ENCODE assay signal across 1 cellular context in genomic region chr5:33936004-33936380, GRCh38.
A peak's percentile ranks its signal among the peaks of the same experiment; 100 is the strongest.
TF ChIP-seq lines count a peak whose summit lies in the region.

No MANE protein-coding gene starts in this region.

TF ChIP-seq in K562, 482 proteins besides CTCF, POLR2A, EP300 and RAD21 (continues in another document):
- TF ChIP-seq IRF1 (CRISPR knock-in tag; IDR thresholded peaks at IDR 0.05; ENCODE audit: borderline replicate concordance), result no peak
- no peak for TF ChIP-seq TCFL5 (CRISPR knock-in tag; conservative IDR thresholded peaks at IDR 0.05)
- no peak for TF ChIP-seq ZKSCAN1 (IDR thresholded peaks at IDR 0.05; ENCODE audit: low read depth, low read length)
- no peak for TF ChIP-seq ZNF583 (CRISPR knock-in tag; IDR thresholded peaks at IDR 0.05)
- no peak for TF ChIP-seq SREBF1 (IDR thresholded peaks at IDR 0.05; ENCODE audit: borderline replicate concordance, low read depth, low read length)
- no peak for TF ChIP-seq NCOR1 (IDR thresholded peaks at IDR 0.05)
- no peak for TF ChIP-seq SAFB2 (IDR thresholded peaks at IDR 0.05; ENCODE audit: borderline replicate concordance, low read depth, low read length, severe bottlenecking)
- TF ChIP-seq, protein P1, sequence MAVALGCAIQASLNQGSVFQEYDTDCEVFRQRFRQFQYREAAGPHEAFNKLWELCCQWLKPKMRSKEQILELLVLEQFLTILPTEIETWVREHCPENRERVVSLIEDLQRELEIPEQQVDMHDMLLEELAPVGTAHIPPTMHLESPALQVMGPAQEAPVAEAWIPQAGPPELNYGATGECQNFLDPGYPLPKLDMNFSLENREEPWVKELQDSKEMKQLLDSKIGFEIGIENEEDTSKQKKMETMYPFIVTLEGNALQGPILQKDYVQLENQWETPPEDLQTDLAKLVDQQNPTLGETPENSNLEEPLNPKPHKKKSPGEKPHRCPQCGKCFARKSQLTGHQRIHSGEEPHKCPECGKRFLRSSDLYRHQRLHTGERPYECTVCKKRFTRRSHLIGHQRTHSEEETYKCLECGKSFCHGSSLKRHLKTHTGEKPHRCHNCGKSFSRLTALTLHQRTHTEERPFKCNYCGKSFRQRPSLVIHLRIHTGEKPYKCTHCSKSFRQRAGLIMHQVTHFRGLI (CRISPR knock-in tag; IDR thresholded peaks at IDR 0.05), result no peak
- peak; percentile 90 for TF ChIP-seq MIER1 (IDR thresholded peaks at IDR 0.05; ENCODE audit: low read depth)
- no peak for TF ChIP-seq PHB (CRISPR knock-in tag; IDR thresholded peaks at IDR 0.05)
- TF ChIP-seq GABPB2 (CRISPR knock-in tag; conservative IDR thresholded peaks at IDR 0.05), result no peak
- no peak for TF ChIP-seq SNRNP70 (optimal IDR thresholded peaks at IDR 0.05; ENCODE audit: low read depth, low read length)
- no peak for TF ChIP-seq GTF2A2 (tag; IDR thresholded peaks at IDR 0.05)
- TF ChIP-seq POLR3G (IDR thresholded peaks at IDR 0.05; ENCODE audit: extremely low read depth, insufficient read length, insufficient replicate concordance), result no peak
- TF ChIP-seq SRSF3 (IDR thresholded peaks at IDR 0.05; ENCODE audit: insufficient read depth, low read length), result no peak
- TF ChIP-seq ZNF140 (CRISPR knock-in tag; IDR thresholded peaks at IDR 0.05), result no peak
- TF ChIP-seq, protein P2, sequence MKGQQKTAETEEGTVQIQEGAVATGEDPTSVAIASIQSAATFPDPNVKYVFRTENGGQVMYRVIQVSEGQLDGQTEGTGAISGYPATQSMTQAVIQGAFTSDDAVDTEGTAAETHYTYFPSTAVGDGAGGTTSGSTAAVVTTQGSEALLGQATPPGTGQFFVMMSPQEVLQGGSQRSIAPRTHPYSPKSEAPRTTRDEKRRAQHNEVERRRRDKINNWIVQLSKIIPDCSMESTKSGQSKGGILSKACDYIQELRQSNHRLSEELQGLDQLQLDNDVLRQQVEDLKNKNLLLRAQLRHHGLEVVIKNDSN (CRISPR knock-in tag; IDR thresholded peaks at IDR 0.05), result no peak
- TF ChIP-seq PHTF2 (CRISPR knock-in tag; IDR thresholded peaks at IDR 0.05), result no peak
- TF ChIP-seq ILF3 (IDR thresholded peaks at IDR 0.05; ENCODE audit: borderline replicate concordance), result no peak
- TF ChIP-seq PRPF4 (IDR thresholded peaks at IDR 0.05; ENCODE audit: insufficient read depth, low read depth, low read length, poor library complexity, severe bottlenecking), result no peak
- no peak for TF ChIP-seq RAD51 (IDR thresholded peaks at IDR 0.05; ENCODE audit: borderline replicate concordance, low read depth)
- TF ChIP-seq CREBBP (IDR thresholded peaks at IDR 0.05; ENCODE audit: low read depth, low read length), result no peak
- TF ChIP-seq SNIP1 (IDR thresholded peaks at IDR 0.05; ENCODE audit: low read depth), result no peak
- no peak for TF ChIP-seq ZNF41 (CRISPR knock-in tag; conservative IDR thresholded peaks at IDR 0.05)
- TF ChIP-seq HMGN3 (IDR thresholded peaks at IDR 0.05; ENCODE audit: borderline replicate concordance, extremely low read depth, insufficient read length, low read depth, low read length), result no peak
- TF ChIP-seq CBX2 (IDR thresholded peaks at IDR 0.05; ENCODE audit: insufficient read depth, low read length, poor library complexity, severe bottlenecking), result no peak
- TF ChIP-seq, protein P3, sequence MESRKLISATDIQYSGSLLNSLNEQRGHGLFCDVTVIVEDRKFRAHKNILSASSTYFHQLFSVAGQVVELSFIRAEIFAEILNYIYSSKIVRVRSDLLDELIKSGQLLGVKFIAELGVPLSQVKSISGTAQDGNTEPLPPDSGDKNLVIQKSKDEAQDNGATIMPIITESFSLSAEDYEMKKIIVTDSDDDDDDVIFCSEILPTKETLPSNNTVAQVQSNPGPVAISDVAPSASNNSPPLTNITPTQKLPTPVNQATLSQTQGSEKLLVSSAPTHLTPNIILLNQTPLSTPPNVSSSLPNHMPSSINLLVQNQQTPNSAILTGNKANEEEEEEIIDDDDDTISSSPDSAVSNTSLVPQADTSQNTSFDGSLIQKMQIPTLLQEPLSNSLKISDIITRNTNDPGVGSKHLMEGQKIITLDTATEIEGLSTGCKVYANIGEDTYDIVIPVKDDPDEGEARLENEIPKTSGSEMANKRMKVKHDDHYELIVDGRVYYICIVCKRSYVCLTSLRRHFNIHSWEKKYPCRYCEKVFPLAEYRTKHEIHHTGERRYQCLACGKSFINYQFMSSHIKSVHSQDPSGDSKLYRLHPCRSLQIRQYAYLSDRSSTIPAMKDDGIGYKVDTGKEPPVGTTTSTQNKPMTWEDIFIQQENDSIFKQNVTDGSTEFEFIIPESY (CRISPR knock-in tag; IDR thresholded peaks at IDR 0.05), result no peak
- TF ChIP-seq, protein P4, sequence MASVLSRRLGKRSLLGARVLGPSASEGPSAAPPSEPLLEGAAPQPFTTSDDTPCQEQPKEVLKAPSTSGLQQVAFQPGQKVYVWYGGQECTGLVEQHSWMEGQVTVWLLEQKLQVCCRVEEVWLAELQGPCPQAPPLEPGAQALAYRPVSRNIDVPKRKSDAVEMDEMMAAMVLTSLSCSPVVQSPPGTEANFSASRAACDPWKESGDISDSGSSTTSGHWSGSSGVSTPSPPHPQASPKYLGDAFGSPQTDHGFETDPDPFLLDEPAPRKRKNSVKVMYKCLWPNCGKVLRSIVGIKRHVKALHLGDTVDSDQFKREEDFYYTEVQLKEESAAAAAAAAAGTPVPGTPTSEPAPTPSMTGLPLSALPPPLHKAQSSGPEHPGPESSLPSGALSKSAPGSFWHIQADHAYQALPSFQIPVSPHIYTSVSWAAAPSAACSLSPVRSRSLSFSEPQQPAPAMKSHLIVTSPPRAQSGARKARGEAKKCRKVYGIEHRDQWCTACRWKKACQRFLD (CRISPR knock-in tag; IDR thresholded peaks at IDR 0.05), result no peak
- TF ChIP-seq NCOA2 (IDR thresholded peaks at IDR 0.05; ENCODE audit: partially characterized antibody in 2 of 2), result no peak
- no peak for TF ChIP-seq RFX1 (IDR thresholded peaks at IDR 0.05)
- TF ChIP-seq ARID1B (IDR thresholded peaks at IDR 0.05), result no peak
- TF ChIP-seq ZNF57 (CRISPR knock-in tag; IDR thresholded peaks at IDR 0.05), result no peak
- TF ChIP-seq SP1 (CRISPR knock-in tag; IDR thresholded peaks at IDR 0.05), result no peak
- no peak for TF ChIP-seq ZNF23 (CRISPR knock-in tag; IDR thresholded peaks at IDR 0.05)
- TF ChIP-seq TRIM24 (IDR thresholded peaks at IDR 0.05), result no peak
- TF ChIP-seq EHMT2 (IDR thresholded peaks at IDR 0.05), result peak; percentile 88
- TF ChIP-seq MCM3 (IDR thresholded peaks at IDR 0.05), result no peak
- TF ChIP-seq TAF15 (IDR thresholded peaks at IDR 0.05; ENCODE audit: low read depth, low read length), result no peak
- no peak for TF ChIP-seq HNRNPLL (IDR thresholded peaks at IDR 0.05; ENCODE audit: low read depth, low read length, poor library complexity, severe bottlenecking)
- peak; percentile 15; the same call in 1 of the 2 replicates for TF ChIP-seq TFAP4 (CRISPR knock-in tag; IDR thresholded peaks at IDR 0.05; ENCODE audit: borderline replicate concordance)
- TF ChIP-seq, protein P5, sequence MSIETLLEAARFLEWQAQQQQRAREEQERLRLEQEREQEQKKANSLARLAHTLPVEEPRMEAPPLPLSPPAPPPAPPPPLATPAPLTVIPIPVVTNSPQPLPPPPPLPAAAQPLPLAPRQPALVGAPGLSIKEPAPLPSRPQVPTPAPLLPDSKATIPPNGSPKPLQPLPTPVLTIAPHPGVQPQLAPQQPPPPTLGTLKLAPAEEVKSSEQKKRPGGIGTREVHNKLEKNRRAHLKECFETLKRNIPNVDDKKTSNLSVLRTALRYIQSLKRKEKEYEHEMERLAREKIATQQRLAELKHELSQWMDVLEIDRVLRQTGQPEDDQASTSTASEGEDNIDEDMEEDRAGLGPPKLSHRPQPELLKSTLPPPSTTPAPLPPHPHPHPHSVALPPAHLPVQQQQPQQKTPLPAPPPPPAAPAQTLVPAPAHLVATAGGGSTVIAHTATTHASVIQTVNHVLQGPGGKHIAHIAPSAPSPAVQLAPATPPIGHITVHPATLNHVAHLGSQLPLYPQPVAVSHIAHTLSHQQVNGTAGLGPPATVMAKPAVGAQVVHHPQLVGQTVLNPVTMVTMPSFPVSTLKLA (conservative IDR thresholded peaks at IDR 0.05), result 0 out of 4 replicates have a peak, but pooled peaks of 1 of the 2 experiments have one; percentile 32
- TF ChIP-seq, protein P6, sequence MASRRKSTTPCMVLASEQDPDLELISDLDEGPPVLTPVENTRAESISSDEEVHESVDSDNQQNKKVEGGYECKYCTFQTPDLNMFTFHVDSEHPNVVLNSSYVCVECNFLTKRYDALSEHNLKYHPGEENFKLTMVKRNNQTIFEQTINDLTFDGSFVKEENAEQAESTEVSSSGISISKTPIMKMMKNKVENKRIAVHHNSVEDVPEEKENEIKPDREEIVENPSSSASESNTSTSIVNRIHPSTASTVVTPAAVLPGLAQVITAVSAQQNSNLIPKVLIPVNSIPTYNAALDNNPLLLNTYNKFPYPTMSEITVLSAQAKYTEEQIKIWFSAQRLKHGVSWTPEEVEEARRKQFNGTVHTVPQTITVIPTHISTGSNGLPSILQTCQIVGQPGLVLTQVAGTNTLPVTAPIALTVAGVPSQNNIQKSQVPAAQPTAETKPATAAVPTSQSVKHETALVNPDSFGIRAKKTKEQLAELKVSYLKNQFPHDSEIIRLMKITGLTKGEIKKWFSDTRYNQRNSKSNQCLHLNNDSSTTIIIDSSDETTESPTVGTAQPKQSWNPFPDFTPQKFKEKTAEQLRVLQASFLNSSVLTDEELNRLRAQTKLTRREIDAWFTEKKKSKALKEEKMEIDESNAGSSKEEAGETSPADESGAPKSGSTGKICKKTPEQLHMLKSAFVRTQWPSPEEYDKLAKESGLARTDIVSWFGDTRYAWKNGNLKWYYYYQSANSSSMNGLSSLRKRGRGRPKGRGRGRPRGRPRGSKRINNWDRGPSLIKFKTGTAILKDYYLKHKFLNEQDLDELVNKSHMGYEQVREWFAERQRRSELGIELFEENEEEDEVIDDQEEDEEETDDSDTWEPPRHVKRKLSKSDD (conservative IDR thresholded peaks at IDR 0.05; ENCODE audit: low read length), result no peak
- TF ChIP-seq, protein P7, sequence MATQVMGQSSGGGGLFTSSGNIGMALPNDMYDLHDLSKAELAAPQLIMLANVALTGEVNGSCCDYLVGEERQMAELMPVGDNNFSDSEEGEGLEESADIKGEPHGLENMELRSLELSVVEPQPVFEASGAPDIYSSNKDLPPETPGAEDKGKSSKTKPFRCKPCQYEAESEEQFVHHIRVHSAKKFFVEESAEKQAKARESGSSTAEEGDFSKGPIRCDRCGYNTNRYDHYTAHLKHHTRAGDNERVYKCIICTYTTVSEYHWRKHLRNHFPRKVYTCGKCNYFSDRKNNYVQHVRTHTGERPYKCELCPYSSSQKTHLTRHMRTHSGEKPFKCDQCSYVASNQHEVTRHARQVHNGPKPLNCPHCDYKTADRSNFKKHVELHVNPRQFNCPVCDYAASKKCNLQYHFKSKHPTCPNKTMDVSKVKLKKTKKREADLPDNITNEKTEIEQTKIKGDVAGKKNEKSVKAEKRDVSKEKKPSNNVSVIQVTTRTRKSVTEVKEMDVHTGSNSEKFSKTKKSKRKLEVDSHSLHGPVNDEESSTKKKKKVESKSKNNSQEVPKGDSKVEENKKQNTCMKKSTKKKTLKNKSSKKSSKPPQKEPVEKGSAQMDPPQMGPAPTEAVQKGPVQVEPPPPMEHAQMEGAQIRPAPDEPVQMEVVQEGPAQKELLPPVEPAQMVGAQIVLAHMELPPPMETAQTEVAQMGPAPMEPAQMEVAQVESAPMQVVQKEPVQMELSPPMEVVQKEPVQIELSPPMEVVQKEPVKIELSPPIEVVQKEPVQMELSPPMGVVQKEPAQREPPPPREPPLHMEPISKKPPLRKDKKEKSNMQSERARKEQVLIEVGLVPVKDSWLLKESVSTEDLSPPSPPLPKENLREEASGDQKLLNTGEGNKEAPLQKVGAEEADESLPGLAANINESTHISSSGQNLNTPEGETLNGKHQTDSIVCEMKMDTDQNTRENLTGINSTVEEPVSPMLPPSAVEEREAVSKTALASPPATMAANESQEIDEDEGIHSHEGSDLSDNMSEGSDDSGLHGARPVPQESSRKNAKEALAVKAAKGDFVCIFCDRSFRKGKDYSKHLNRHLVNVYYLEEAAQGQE (CRISPR knock-in tag; IDR thresholded peaks at IDR 0.05; ENCODE audit: low read depth), result peak; percentile 92
- no peak for TF ChIP-seq TBP (optimal IDR thresholded peaks at IDR 0.05; ENCODE audit: low read depth, low read length)
- TF ChIP-seq ADNP (tag; IDR thresholded peaks at IDR 0.05), result no peak
- no peak for TF ChIP-seq ZNF561 (CRISPR knock-in tag; conservative IDR thresholded peaks at IDR 0.05)
- TF ChIP-seq, protein P8, sequence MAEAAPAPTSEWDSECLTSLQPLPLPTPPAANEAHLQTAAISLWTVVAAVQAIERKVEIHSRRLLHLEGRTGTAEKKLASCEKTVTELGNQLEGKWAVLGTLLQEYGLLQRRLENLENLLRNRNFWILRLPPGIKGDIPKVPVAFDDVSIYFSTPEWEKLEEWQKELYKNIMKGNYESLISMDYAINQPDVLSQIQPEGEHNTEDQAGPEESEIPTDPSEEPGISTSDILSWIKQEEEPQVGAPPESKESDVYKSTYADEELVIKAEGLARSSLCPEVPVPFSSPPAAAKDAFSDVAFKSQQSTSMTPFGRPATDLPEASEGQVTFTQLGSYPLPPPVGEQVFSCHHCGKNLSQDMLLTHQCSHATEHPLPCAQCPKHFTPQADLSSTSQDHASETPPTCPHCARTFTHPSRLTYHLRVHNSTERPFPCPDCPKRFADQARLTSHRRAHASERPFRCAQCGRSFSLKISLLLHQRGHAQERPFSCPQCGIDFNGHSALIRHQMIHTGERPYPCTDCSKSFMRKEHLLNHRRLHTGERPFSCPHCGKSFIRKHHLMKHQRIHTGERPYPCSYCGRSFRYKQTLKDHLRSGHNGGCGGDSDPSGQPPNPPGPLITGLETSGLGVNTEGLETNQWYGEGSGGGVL (CRISPR knock-in tag; IDR thresholded peaks at IDR 0.05), result no peak
- TF ChIP-seq ARID3A (IDR thresholded peaks at IDR 0.05; ENCODE audit: borderline replicate concordance, low read depth, low read length), result no peak
